9 cellular contexts compared by ENCODE assay signal in genomic region chr10:34537629-34538231, GRCh38.
DNase-seq lines count a peak whose midpoint lies in the region; ATAC-seq and TF ChIP-seq lines count a peak whose summit lies in the region.
"Had no signal": no experiment of that assay in that cellular context is flagged by ENCODE, and none has a peak within 500 bp of the region (broad histone marks: within the 10 kb centered on the region; RNA-seq: fewer than 3 reads in every experiment).

No MANE protein-coding gene starts in this region.

- peaks cover 10 to 37% of the 10 kb centered on the region in 2 experiments for H3K79me1 ChIP-seq in IMR-90 (ENCODE audit: low read depth in 1 of 2, low read length in 2 of 2)

- no peak overlapping the region for H2AK9ac ChIP-seq in IMR-90 (replicated peaks; ENCODE audit: low read depth, low read length, poor library complexity)

- H4K91ac ChIP-seq in IMR-90 (ENCODE audit: insufficient read depth, low read depth, low read length), result no peak overlapping the region

- no peak overlapping the region for H3K9ac ChIP-seq in IMR-90 (ENCODE audit: low read depth, low read length)

- no peak overlapping the region for H2BK15ac ChIP-seq in IMR-90 (ENCODE audit: low read depth, low read length)

- H3K4ac ChIP-seq in IMR-90 (ENCODE audit: low read depth, low read length), result no peak overlapping the region

- H4K5ac ChIP-seq in IMR-90 (ENCODE audit: low read depth, low read length), result no peak overlapping the region

- H2BK20ac ChIP-seq in IMR-90 (ENCODE audit: low read depth, low read length), result no peak overlapping the region

- WGBS in IMR-90 (ENCODE audit: extremely low coverage in 2 of 2, insufficient read length in 1 of 2), 2 experiments, result no CpG with 5 or more reads among the region's 6 CpGs
- WGBS in spleen, 5 donors, result 68 to 82% (median 79%) methylated on average over 6 of the region's 6 CpGs

- no peak for TF ChIP-seq RAD21 in IMR-90 (IDR thresholded peaks at IDR 0.05; ENCODE audit: low read length)

- H3K9me3 ChIP-seq in IMR-90 (ENCODE audit: control insufficient read depth, insufficient read depth, low read length) (no peaks in the 10 kb centered on the region), spleen (no peaks in the 10 kb centered on the region)

- ATAC-seq in GM19043 (IDR thresholded peaks at IDR 0.05; ENCODE audit: low read depth, unreplicated experiment), result peak; percentile 73
- peak; percentile 78 for ATAC-seq in HG02642 (IDR thresholded peaks at IDR 0.05; ENCODE audit: poor library complexity, unreplicated experiment)
- no peak for ATAC-seq in IMR-90 (ENCODE audit: low read depth)
- no peak for ATAC-seq in omental fat pad (ENCODE audit: low FRiP score)

- no peak overlapping the region for H2BK120ac ChIP-seq in IMR-90 (ENCODE audit: low read depth, low read length)

- H3K4me3 ChIP-seq in IMR-90 (ENCODE audit: insufficient read depth, low read depth, low read length) (no peak overlapping the region), spleen (peak overlapping the region in 4 of 8 donors; percentile 9 to 59 (median 26))

- dilution Hi-C loops in IMR-90 (cut with HindIII; ENCODE audit: low sequenced_read_pairs, unreplicated experiment), result no loop called here

- no TSS peak for BruUV-seq in IMR-90 (replicated peaks; lab: Mats Ljungman, UMichigan)

- no peak overlapping the region for H3K23ac ChIP-seq in IMR-90 (ENCODE audit: low read depth, low read length)

- in situ Hi-C loops in IMR-90 (cut with MboI; ENCODE audit: low sequenced_read_pairs), result no loop called here

- H3K27me3 ChIP-seq in IMR-90 (ENCODE audit: control insufficient read depth, insufficient read depth, low read length), result no peaks in the 10 kb centered on the region
- H3K27me3 ChIP-seq in spleen (replicated peaks in 1 of 7), result no peaks in the 10 kb centered on the region

- no peak for DNase-seq in IMR-90
- no peak for DNase-seq in spleen
- DNase-seq in omental fat pad (ENCODE audit: low spot score), result no peak
- no peak for DNase-seq in NCI-H345 (lab: John Stamatoyannopoulos, UW)
- no peak for DNase-seq in OCI-M2 (lab: John Stamatoyannopoulos, UW; ENCODE audit: unreplicated experiment)
- DNase-seq: activated CD4-positive, CD25-positive, alpha-beta regulatory T cell treated with anti-CD3 and anti-CD28 coated beads, Interleukin-2, amount 50 U/mL, for 72 hours; NCI-H446 had no signal

- CTCF ChIA-PET in IMR-90 (lab: Yijun Ruan, JAX), result no interaction called here

- no peak overlapping the region; the same call in 1 of the 2 replicates for H3K18ac ChIP-seq in IMR-90 (ENCODE audit: low read depth, low read length)

- no peak overlapping the region for H4K8ac ChIP-seq in IMR-90 (ENCODE audit: low read depth in 2 of 2, low read length in 2 of 2)

- peaks cover 3% of the 10 kb centered on the region for H3K9me1 ChIP-seq in IMR-90 (ENCODE audit: insufficient read depth, low read length)

- POLR2A ChIA-PET in IMR-90 (lab: Charles Lee; ENCODE audit: unreplicated experiment), result no interaction called here

- TF ChIP-seq POLR2A in IMR-90 (IDR thresholded peaks at IDR 0.05; ENCODE audit: low read depth, low read length), result no peak
- TF ChIP-seq POLR2A in spleen (IDR thresholded peaks at IDR 0.05), result no peak

- peaks cover 4% of the 10 kb centered on the region for H3K4me1 ChIP-seq in IMR-90 (ENCODE audit: control insufficient read depth, insufficient read depth, low read length)
- peaks cover 0 to 15% (median 10%) of the 10 kb centered on the region in 6 donors for H3K4me1 ChIP-seq in spleen

- no peak overlapping the region for H2AFZ ChIP-seq in IMR-90 (replicated peaks; ENCODE audit: low read length, poor library complexity)

- H4K20me1 ChIP-seq in IMR-90 (ENCODE audit: insufficient read depth, low read length), result no peaks in the 10 kb centered on the region

- no peak overlapping the region for H3K56ac ChIP-seq in IMR-90 (ENCODE audit: extremely low read depth, insufficient read depth, low read length)

- H2BK5ac ChIP-seq in IMR-90 (ENCODE audit: low read depth, low read length, poor library complexity, severe bottlenecking), result no peak overlapping the region

- H3K14ac ChIP-seq in IMR-90 (replicated peaks; ENCODE audit: low read depth, low read length), result peak overlapping the region; percentile 44; the same call in 1 of the 2 replicates

- TF ChIP-seq CTCF in IMR-90 (conservative IDR thresholded peaks at IDR 0.05; ENCODE audit: low read depth, low read length) (no peak), spleen (IDR thresholded peaks at IDR 0.05 in 8 of 11, conservative IDR thresholded peaks at IDR 0.05 in 3 of 11) (no peak), omental fat pad (IDR thresholded peaks at IDR 0.05) (no peak)

- H2AK5ac ChIP-seq in IMR-90 (ENCODE audit: low read depth, low read length), result no peak overlapping the region

- no peak overlapping the region for H3K27ac ChIP-seq in IMR-90 (ENCODE audit: insufficient read depth, low read length)
- H3K27ac ChIP-seq in spleen, result peak overlapping the region in 5 of 8 donors; percentile 20 to 79 (median 66)

- intact Hi-C loops in IMR-90 (cut with micrococcal nuclease) (no loop called here), spleen (cut with DNase I; ENCODE audit: low total_unique reads) (no loop called here)

- H3K36me3 ChIP-seq in IMR-90 (ENCODE audit: control insufficient read depth, insufficient read depth, low read length) (no peaks in the 10 kb centered on the region), spleen (no peaks in the 10 kb centered on the region)

- H3K4me2 ChIP-seq in IMR-90 (ENCODE audit: low read depth, low read length), result peak overlapping the region; percentile 82; the same call in 1 of the 2 replicates

TF ChIP-seq in IMR-90, 13 proteins besides CTCF, POLR2A, EP300 and RAD21:
- TF ChIP-seq USF2 (IDR thresholded peaks at IDR 0.05; ENCODE audit: low read depth, low read length) (no peak), MAFK (IDR thresholded peaks at IDR 0.05; ENCODE audit: low read depth, low read length) (no peak), MXI1 (IDR thresholded peaks at IDR 0.05; ENCODE audit: borderline replicate concordance, low read depth, low read length) (no peak), SMC3 (IDR thresholded peaks at IDR 0.05; ENCODE audit: low read depth, low read length) (no peak), RFX5 (IDR thresholded peaks at IDR 0.05; ENCODE audit: low read depth, low read length) (no peak), MAZ (IDR thresholded peaks at IDR 0.05; ENCODE audit: borderline replicate concordance, low read depth, low read length) (no peak), CHD1 (IDR thresholded peaks at IDR 0.05; ENCODE audit: low read depth, low read length) (no peak), CEBPB (IDR thresholded peaks at IDR 0.05; ENCODE audit: low read depth, low read length) (no peak), FOS (IDR thresholded peaks at IDR 0.05; ENCODE audit: low read depth, low read length) (no peak), RCOR1 (IDR thresholded peaks at IDR 0.05; ENCODE audit: insufficient replicate concordance, low read length) (no peak), NFE2L2 (IDR thresholded peaks at IDR 0.05; ENCODE audit: low read depth, low read length) (no peak), BHLHE40 (IDR thresholded peaks at IDR 0.05; ENCODE audit: low read depth, low read length) (no peak), ELK1 (IDR thresholded peaks at IDR 0.05; ENCODE audit: borderline replicate concordance, low read depth, low read length) (no peak)

Comparison
In these comparisons a context has a peak if more than half of its experiments do, and no peak if none do; other contexts are left out.
1. ATAC-seq: peak in GM19043 (single experiment) and HG02642 (single experiment); none in IMR-90 (single experiment) and omental fat pad (single experiment).